In the genomic region with DNA sequence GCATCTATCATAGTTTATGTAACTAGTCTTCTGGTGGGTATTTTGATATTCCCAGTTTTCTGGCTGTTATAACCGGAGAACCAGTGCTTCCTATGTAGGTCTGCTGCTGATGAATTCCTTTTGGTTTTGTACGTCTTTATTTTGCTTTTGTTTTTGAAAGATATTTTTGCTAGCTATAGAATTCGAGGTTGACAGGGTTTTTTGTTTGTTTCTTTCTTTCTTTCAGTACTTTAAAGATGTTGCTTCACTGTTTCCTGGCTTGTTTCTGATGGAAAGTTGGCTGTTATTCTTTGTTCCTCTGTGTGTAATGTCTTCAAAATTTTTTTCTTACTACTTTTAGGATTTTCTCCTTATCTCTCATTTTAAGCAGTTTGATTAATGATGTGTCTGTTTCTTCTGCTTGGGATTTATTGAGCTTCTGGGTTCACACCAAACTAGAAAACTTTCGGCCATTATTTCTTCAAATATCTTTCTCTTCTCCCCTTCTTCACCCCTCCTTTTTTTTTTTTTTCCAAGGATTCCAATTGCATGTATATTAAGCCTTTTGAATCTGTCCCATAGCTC, we compare ENCODE assay signal across 9 cellular contexts.
"Had no signal": no experiment of that assay in that cellular context is flagged by ENCODE, and none has a peak within 500 bp of the region (broad histone marks: within the 10 kb centered on the region; RNA-seq: fewer than 3 reads in every experiment).

No MANE protein-coding gene starts in this region.

- H3K4me1 Mint-ChIP-seq: IgD-negative memory B cell had no signal

- H3K4me3 Mint-ChIP-seq: GM23338, H9, HFFc6, IgD-negative memory B cell had no signal

- FAIRE-seq: H1, H54, HepG2 had no signal

- H3K27ac ChIP-seq: HL-60 had no signal

- H3K9me3 Mint-ChIP-seq: GM23338, H9, HFFc6 had no signal

- H3K27me3 Mint-ChIP-seq: IgD-negative memory B cell had no signal

- H3K4me3 ChIP-seq: GM23338 had no signal

- H3K27ac Mint-ChIP-seq: GM23338, H9, HFFc6, IgD-negative memory B cell had no signal

- H3K4me2 ChIP-seq: GM23338 had no signal

- H2AFZ ChIP-seq: GM23338 had no signal

- ATAC-seq: GM23338, HepG2 had no signal

- DNase-seq: H9, HCEC 1CT, HFFc6 had no signal
